ENCODE assay signal across 1 cellular context in genomic region chr5:169777112-169777511, GRCh38.
TF ChIP-seq lines count a peak whose summit lies in the region.

No MANE protein-coding gene starts in this region.

TF ChIP-seq in WTC11, 78 proteins besides CTCF, POLR2A, EP300 and RAD21 (continued from another document):
- TF ChIP-seq, protein P1, sequence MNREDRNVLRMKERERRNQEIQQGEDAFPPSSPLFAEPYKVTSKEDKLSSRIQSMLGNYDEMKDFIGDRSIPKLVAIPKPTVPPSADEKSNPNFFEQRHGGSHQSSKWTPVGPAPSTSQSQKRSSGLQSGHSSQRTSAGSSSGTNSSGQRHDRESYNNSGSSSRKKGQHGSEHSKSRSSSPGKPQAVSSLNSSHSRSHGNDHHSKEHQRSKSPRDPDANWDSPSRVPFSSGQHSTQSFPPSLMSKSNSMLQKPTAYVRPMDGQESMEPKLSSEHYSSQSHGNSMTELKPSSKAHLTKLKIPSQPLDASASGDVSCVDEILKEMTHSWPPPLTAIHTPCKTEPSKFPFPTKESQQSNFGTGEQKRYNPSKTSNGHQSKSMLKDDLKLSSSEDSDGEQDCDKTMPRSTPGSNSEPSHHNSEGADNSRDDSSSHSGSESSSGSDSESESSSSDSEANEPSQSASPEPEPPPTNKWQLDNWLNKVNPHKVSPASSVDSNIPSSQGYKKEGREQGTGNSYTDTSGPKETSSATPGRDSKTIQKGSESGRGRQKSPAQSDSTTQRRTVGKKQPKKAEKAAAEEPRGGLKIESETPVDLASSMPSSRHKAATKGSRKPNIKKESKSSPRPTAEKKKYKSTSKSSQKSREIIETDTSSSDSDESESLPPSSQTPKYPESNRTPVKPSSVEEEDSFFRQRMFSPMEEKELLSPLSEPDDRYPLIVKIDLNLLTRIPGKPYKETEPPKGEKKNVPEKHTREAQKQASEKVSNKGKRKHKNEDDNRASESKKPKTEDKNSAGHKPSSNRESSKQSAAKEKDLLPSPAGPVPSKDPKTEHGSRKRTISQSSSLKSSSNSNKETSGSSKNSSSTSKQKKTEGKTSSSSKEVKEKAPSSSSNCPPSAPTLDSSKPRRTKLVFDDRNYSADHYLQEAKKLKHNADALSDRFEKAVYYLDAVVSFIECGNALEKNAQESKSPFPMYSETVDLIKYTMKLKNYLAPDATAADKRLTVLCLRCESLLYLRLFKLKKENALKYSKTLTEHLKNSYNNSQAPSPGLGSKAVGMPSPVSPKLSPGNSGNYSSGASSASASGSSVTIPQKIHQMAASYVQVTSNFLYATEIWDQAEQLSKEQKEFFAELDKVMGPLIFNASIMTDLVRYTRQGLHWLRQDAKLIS (CRISPR knock-in tag; IDR thresholded peaks at IDR 0.05; ENCODE audit: borderline replicate concordance) = no peak
- TF ChIP-seq, protein P2, sequence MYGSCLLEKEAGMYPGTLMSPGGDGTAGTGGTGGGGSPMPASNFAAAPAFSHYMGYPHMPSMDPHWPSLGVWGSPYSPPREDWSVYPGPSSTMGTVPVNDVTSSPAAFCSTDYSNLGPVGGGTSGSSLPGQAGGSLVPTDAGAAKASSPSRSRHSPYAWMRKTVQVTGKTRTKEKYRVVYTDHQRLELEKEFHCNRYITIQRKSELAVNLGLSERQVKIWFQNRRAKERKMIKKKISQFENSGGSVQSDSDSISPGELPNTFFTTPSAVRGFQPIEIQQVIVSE (CRISPR knock-in tag; IDR thresholded peaks at IDR 0.05; ENCODE audit: borderline replicate concordance) = no peak
- TF ChIP-seq RORB (CRISPR knock-in tag; IDR thresholded peaks at IDR 0.05) = no peak
- TF ChIP-seq NR1H2 (CRISPR knock-in tag; IDR thresholded peaks at IDR 0.05) = no peak
- TF ChIP-seq, protein P3, sequence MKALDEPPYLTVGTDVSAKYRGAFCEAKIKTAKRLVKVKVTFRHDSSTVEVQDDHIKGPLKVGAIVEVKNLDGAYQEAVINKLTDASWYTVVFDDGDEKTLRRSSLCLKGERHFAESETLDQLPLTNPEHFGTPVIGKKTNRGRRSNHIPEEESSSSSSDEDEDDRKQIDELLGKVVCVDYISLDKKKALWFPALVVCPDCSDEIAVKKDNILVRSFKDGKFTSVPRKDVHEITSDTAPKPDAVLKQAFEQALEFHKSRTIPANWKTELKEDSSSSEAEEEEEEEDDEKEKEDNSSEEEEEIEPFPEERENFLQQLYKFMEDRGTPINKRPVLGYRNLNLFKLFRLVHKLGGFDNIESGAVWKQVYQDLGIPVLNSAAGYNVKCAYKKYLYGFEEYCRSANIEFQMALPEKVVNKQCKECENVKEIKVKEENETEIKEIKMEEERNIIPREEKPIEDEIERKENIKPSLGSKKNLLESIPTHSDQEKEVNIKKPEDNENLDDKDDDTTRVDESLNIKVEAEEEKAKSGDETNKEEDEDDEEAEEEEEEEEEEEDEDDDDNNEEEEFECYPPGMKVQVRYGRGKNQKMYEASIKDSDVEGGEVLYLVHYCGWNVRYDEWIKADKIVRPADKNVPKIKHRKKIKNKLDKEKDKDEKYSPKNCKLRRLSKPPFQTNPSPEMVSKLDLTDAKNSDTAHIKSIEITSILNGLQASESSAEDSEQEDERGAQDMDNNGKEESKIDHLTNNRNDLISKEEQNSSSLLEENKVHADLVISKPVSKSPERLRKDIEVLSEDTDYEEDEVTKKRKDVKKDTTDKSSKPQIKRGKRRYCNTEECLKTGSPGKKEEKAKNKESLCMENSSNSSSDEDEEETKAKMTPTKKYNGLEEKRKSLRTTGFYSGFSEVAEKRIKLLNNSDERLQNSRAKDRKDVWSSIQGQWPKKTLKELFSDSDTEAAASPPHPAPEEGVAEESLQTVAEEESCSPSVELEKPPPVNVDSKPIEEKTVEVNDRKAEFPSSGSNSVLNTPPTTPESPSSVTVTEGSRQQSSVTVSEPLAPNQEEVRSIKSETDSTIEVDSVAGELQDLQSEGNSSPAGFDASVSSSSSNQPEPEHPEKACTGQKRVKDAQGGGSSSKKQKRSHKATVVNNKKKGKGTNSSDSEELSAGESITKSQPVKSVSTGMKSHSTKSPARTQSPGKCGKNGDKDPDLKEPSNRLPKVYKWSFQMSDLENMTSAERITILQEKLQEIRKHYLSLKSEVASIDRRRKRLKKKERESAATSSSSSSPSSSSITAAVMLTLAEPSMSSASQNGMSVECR (CRISPR knock-in tag; IDR thresholded peaks at IDR 0.05; ENCODE audit: borderline replicate concordance) = no peak
- no peak for TF ChIP-seq FOXP1 (CRISPR knock-in tag; IDR thresholded peaks at IDR 0.05; ENCODE audit: borderline replicate concordance)
- TF ChIP-seq, protein P4, sequence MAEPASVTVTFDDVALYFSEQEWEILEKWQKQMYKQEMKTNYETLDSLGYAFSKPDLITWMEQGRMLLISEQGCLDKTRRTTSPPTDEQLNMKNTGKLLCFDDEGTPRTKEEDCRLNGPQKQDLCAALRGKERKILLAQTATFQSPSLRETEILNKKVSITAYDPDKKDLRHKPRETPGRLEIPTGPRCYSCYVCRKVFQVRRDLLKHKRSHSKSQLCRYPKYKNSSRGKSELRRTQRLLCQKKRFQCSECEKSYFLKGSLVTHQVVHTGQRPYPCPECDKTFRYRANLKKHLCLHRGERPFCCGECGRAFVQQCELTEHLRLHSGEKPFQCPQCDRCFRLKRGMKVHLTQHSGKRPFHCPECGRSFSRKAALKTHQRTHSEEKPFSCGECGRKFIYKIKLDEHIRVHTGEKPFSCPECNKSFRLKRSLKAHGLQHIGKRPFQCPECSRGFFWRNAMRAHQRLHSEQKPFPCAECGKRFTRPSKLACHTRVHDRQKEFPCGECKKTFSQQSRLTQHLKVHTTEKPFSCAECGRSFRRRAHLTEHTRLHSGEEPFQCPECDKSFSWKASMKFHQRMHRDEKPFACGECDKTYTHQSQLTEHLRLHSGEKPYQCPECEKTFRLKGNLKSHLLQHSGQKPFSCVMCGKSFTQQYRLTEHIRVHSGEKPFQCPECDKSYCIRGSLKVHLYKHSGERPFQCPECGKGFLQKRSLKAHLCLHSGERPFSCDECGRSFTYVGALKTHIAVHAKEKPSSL (CRISPR knock-in tag; conservative IDR thresholded peaks at IDR 0.05) = no peak
